Comparison of ENCODE assay signal across 21 cellular contexts in the genomic region with DNA sequence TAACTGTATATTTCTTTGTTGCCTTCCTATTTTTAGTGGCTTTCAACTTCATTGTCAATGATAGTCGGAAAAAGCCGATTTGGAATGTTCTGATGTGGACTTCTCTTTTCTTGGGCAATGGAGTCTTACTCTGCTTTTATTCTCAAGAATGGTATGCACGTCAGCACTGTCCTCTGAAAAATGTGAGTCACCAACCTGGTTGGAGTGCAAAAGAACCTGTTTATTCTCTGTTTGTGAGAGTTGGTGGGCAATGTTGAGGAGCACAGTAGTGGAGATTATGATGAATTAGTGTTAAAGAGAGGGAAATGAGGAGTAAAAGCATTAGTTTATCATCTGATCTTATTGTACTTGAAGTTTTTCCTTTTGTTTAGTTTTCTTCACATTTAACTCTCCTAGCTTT. TPM values are rescaled to one million over a fixed set of nuclear protein-coding genes. Genes with fewer than 3 reads are reported as not detected.
DNase-seq lines count a peak whose midpoint lies in the region; ATAC-seq, FAIRE-seq and TF ChIP-seq lines count a peak whose summit lies in the region.
"Had no signal": no experiment of that assay in that cellular context is flagged by ENCODE, and none has a peak within 500 bp of the region (broad histone marks: within the 10 kb centered on the region; RNA-seq: fewer than 3 reads in every experiment).

No MANE protein-coding gene starts in this region.

- intact Hi-C loops in activated naive CD4-positive, alpha-beta T cell treated with anti-CD3 and anti-CD28 coated beads for 36 hours (cut with micrococcal nuclease): no loop called here

- no peak overlapping the region for H2AK5ac ChIP-seq in trophoblast cell (ENCODE audit: low read length)

- H4K12ac ChIP-seq in trophoblast cell (ENCODE audit: low read depth, low read length): no peak overlapping the region

- H3K14ac ChIP-seq in trophoblast cell (ENCODE audit: low read length): no peak overlapping the region

- peaks cover 23% of the 10 kb centered on the region for H3K36me3 Mint-ChIP-seq in activated naive CD4-positive, alpha-beta T cell treated with anti-CD3 and anti-CD28 coated beads for 36 hours (ENCODE audit: low read depth)
- peaks cover 45% of the 10 kb centered on the region for H3K36me3 Mint-ChIP-seq in activated naive CD4-positive, alpha-beta T cell treated with anti-CD3 and anti-CD28 coated beads, Interleukin-2, amount 10 ng/mL, durations not matched to agents 7 days and 5 days
- H3K36me3 Mint-ChIP-seq in T-helper 17 cell (ENCODE audit: low read depth): peaks cover 7% of the 10 kb centered on the region

- no peak overlapping the region for H2BK5ac ChIP-seq in trophoblast cell (ENCODE audit: low read depth, low read length, poor library complexity)

- no peaks in the 10 kb centered on the region for H3K79me2 ChIP-seq in trophoblast cell (ENCODE audit: control insufficient read depth, insufficient read depth, low read length, poor library complexity)

- ATAC-seq in T-helper 17 cell: no peak
- ATAC-seq: A549 had no signal

- no peak overlapping the region for H3K4me2 ChIP-seq in trophoblast cell (ENCODE audit: low read length)
- H3K4me2 ChIP-seq: A549 had no signal

- no CpG with 5 or more reads among the region's 3 CpGs for WGBS in trophoblast cell (ENCODE audit: extremely low coverage, insufficient coverage, insufficient read length)

- no peaks in the 10 kb centered on the region for H3K27me3 Mint-ChIP-seq in activated naive CD4-positive, alpha-beta T cell treated with anti-CD3 and anti-CD28 coated beads for 36 hours (ENCODE audit: low read depth)
- no peaks in the 10 kb centered on the region for H3K27me3 Mint-ChIP-seq in activated naive CD4-positive, alpha-beta T cell treated with anti-CD3 and anti-CD28 coated beads, Interleukin-2, amount 10 ng/mL, durations not matched to agents 7 days and 5 days
- no peaks in the 10 kb centered on the region for H3K27me3 Mint-ChIP-seq in T-helper 17 cell
- H3K27me3 Mint-ChIP-seq: CD8-positive, alpha-beta memory T cell had no signal

- no peak overlapping the region for H3K9ac ChIP-seq in trophoblast cell (ENCODE audit: low read length)

- DNase-seq in activated naive CD4-positive, alpha-beta T cell treated with anti-CD3 and anti-CD28 coated beads for 36 hours: no peak
- no peak for DNase-seq in activated naive CD4-positive, alpha-beta T cell treated with anti-CD3 and anti-CD28 coated beads, Interleukin-2, amount 10 ng/mL, durations not matched to agents 7 days and 5 days
- DNase-seq in T-helper 17 cell (no peak), choroid plexus epithelial cell (ENCODE audit: low read depth) (peak; percentile 39), trophoblast cell (peak; percentile 48 to 77), RCC 7860 (ENCODE audit: low spot score) (no peak), NCI-H82 (lab: John Stamatoyannopoulos, UW) (no peak)
- no peak for DNase-seq in stimulated activated CD4-positive, alpha-beta T cell treated with anti-CD3 and anti-CD28 coated beads, Interleukin-15, amount 100 ng/mL, for 24 hours
- DNase-seq: CD8-positive, alpha-beta memory T cell; MM.1S; NCI-H1092 treated with DMSO at 0.1 percent for 48 hours; NCI-H146; NCI-H2081; NCI-H446 treated with DMSO at 0.1 percent for 48 hours; NCI-H69; NK-92 treated with Interleukin-12 subunit alpha and Interleukin-12 subunit beta, amount 100 ng/mL, for 24 hours; Right ventricle myocardium superior had no signal

- no peak overlapping the region for H2BK120ac ChIP-seq in trophoblast cell (ENCODE audit: insufficient read depth, low read length, poor library complexity)

- H3K9me3 ChIP-seq in T-helper 17 cell (ENCODE audit: control insufficient read depth, low read length, poor library complexity, severe bottlenecking): no peaks in the 10 kb centered on the region
- no peaks in the 10 kb centered on the region for H3K9me3 ChIP-seq in trophoblast cell (ENCODE audit: insufficient read depth, low read depth, low read length)
- H3K9me3 ChIP-seq: A549 had no signal

- no peak overlapping the region for H4K91ac ChIP-seq in trophoblast cell (ENCODE audit: low read depth, low read length)

- H3K4me3 Mint-ChIP-seq in activated naive CD4-positive, alpha-beta T cell treated with anti-CD3 and anti-CD28 coated beads for 36 hours: no peak overlapping the region
- H3K4me3 Mint-ChIP-seq in activated naive CD4-positive, alpha-beta T cell treated with anti-CD3 and anti-CD28 coated beads, Interleukin-2, amount 10 ng/mL, durations not matched to agents 7 days and 5 days: no peak overlapping the region
- peak overlapping the region; percentile 25 for H3K4me3 Mint-ChIP-seq in T-helper 17 cell
- H3K4me3 Mint-ChIP-seq: CD8-positive, alpha-beta memory T cell had no signal

- no peak overlapping the region for H3K27ac ChIP-seq in trophoblast cell (ENCODE audit: low read depth, low read length)
- H3K27ac ChIP-seq: A549 had no signal

- H3K4me1 ChIP-seq in trophoblast cell (ENCODE audit: control insufficient read depth in 1 of 2, insufficient read depth in 2 of 2, low read length in 2 of 2): peaks cover 2 to 4% of the 10 kb centered on the region in 2 experiments

- CTCF ChIA-PET in activated naive CD4-positive, alpha-beta T cell treated with anti-CD3 and anti-CD28 coated beads for 36 hours (lab: Charles Lee): no interaction called here
- CTCF ChIA-PET in activated naive CD4-positive, alpha-beta T cell treated with anti-CD3 and anti-CD28 coated beads, Interleukin-2, amount 10 ng/mL, durations not matched to agents 7 days and 5 days (lab: Charles Lee): interaction anchor here (1.0 kb wide), 1 partner anchor 100 kb away, joined by 3 read pairs; no protein-coding TSS in a partner anchor

- no peaks in the 10 kb centered on the region for H3K27me3 ChIP-seq in trophoblast cell (ENCODE audit: insufficient read depth, low read length)

- no peak overlapping the region for H3K4ac ChIP-seq in trophoblast cell (ENCODE audit: low read depth, low read length)

- H2AFZ ChIP-seq in trophoblast cell (ENCODE audit: insufficient read depth, low read length, poor library complexity): no peak overlapping the region

- H3K36me3 ChIP-seq in trophoblast cell (ENCODE audit: control insufficient read depth in 1 of 2, insufficient read depth in 2 of 2, low read length in 2 of 2): no peaks in the 10 kb centered on the region

- H2BK12ac ChIP-seq in trophoblast cell (ENCODE audit: low read length): no peak overlapping the region

- H3K23ac ChIP-seq in trophoblast cell (ENCODE audit: low read length): no peak overlapping the region

- H3K79me1 ChIP-seq in trophoblast cell (ENCODE audit: low read length): no peaks in the 10 kb centered on the region

- peaks cover 7% of the 10 kb centered on the region for H3K4me1 Mint-ChIP-seq in activated naive CD4-positive, alpha-beta T cell treated with anti-CD3 and anti-CD28 coated beads for 36 hours (ENCODE audit: low read depth)
- no peaks in the 10 kb centered on the region for H3K4me1 Mint-ChIP-seq in activated naive CD4-positive, alpha-beta T cell treated with anti-CD3 and anti-CD28 coated beads, Interleukin-2, amount 10 ng/mL, durations not matched to agents 7 days and 5 days
- H3K4me1 Mint-ChIP-seq in T-helper 17 cell: peaks cover 5% of the 10 kb centered on the region

- H3K4me3 ChIP-seq in choroid plexus epithelial cell (ENCODE audit: low read depth, low read length) (no peak overlapping the region), trophoblast cell (ENCODE audit: low read depth, low read length) (no peak overlapping the region)
- H3K4me3 ChIP-seq: A549 had no signal

- H3K9me3 Mint-ChIP-seq in activated naive CD4-positive, alpha-beta T cell treated with anti-CD3 and anti-CD28 coated beads for 36 hours: no peaks in the 10 kb centered on the region
- H3K9me3 Mint-ChIP-seq in activated naive CD4-positive, alpha-beta T cell treated with anti-CD3 and anti-CD28 coated beads, Interleukin-2, amount 10 ng/mL, durations not matched to agents 7 days and 5 days: no peaks in the 10 kb centered on the region
- H3K9me3 Mint-ChIP-seq: CD8-positive, alpha-beta memory T cell had no signal

- no peak overlapping the region for H4K8ac ChIP-seq in trophoblast cell (ENCODE audit: low read depth, low read length)

- no peak overlapping the region for H3K18ac ChIP-seq in trophoblast cell (ENCODE audit: low read length)

- H3K27ac Mint-ChIP-seq in activated naive CD4-positive, alpha-beta T cell treated with anti-CD3 and anti-CD28 coated beads for 36 hours: peak overlapping the region; percentile 62
- no peak overlapping the region for H3K27ac Mint-ChIP-seq in activated naive CD4-positive, alpha-beta T cell treated with anti-CD3 and anti-CD28 coated beads, Interleukin-2, amount 10 ng/mL, durations not matched to agents 7 days and 5 days
- peak overlapping the region; percentile 76 for H3K27ac Mint-ChIP-seq in T-helper 17 cell

- no peak for TF ChIP-seq CTCF in choroid plexus epithelial cell (conservative IDR thresholded peaks at IDR 0.05; ENCODE audit: low read depth, low read length)

- no peak for FAIRE-seq in RCC 7860 (lab: Jason Lieb, UNC)
- FAIRE-seq: A549, GM12891, GM18507, H1 had no signal

RNA-seq across cellular contexts. Expression of gene AXDND1, which starts 14.5 kb away (rescaled TPM):
- total RNA-seq in activated naive CD4-positive, alpha-beta T cell treated with anti-CD3 and anti-CD28 coated beads for 36 hours: under 1 TPM; 0.57 to 0.67 TPM
- 1 to 10 TPM; 1.1 to 1.7 TPM for total RNA-seq in T-helper 17 cell
- 0.04 and 0.18 TPM in 2 replicates for polyA plus RNA-seq in trophoblast cell (2013)
- total RNA-seq: Right ventricle myocardium superior had no signal
- polyA plus RNA-seq: CD8-positive, alpha-beta memory T cell; H1 had no signal

RNA-seq across cellular contexts. Expression of gene SOAT1, which starts 57.7 kb away (rescaled TPM):
- total RNA-seq in activated naive CD4-positive, alpha-beta T cell treated with anti-CD3 and anti-CD28 coated beads for 36 hours: 10 to 100 TPM; 38.8 to 42.4 TPM
- total RNA-seq in T-helper 17 cell: 10 to 100 TPM; 35.4 to 38.7 TPM
- 9.5 and 10.2 TPM in 2 replicates for polyA plus RNA-seq in trophoblast cell (2013)

Comparison
In these comparisons a context has a peak if more than half of its experiments do, and no peak if none do; other contexts are left out.
1. DNase-seq: peak in choroid plexus epithelial cell (single experiment) and trophoblast cell (2 of 2); none in activated naive CD4-positive, alpha-beta T cell treated with anti-CD3 and anti-CD28 coated beads for 36 hours (single experiment), activated naive CD4-positive, alpha-beta T cell treated with anti-CD3 and anti-CD28 coated beads, Interleukin-2, amount 10 ng/mL, durations not matched to agents 7 days and 5 days (single experiment), T-helper 17 cell (0 of 3), RCC 7860 (single experiment), stimulated activated CD4-positive, alpha-beta T cell treated with anti-CD3 and anti-CD28 coated beads, Interleukin-15, amount 100 ng/mL, for 24 hours (single experiment) and NCI-H82 (single experiment).